In genomic region chr14:100359111-100359510, GRCh38 we compare ENCODE assay signal across 1 cellular context.
TF ChIP-seq lines count a peak whose summit lies in the region.

No MANE protein-coding gene starts in this region.

TF ChIP-seq in SK-N-SH, 30 proteins besides CTCF, POLR2A, EP300 and RAD21 (continued from another document):
- no peak for TF ChIP-seq USF1 (IDR thresholded peaks at IDR 0.05; ENCODE audit: borderline replicate concordance, low read depth)
- no peak for TF ChIP-seq MXI1 (IDR thresholded peaks at IDR 0.05; ENCODE audit: low read depth, low read length)
- TF ChIP-seq EZH2phosphoT487 (IDR thresholded peaks at IDR 0.05; ENCODE audit: borderline replicate concordance, low read depth) = no peak
- TF ChIP-seq NRF1 (IDR thresholded peaks at IDR 0.05; ENCODE audit: low read depth, low read length) = no peak
- no peak for TF ChIP-seq YY1 (IDR thresholded peaks at IDR 0.05; ENCODE audit: low read depth)
- no peak for TF ChIP-seq FOSL2 (IDR thresholded peaks at IDR 0.05; ENCODE audit: borderline replicate concordance, low read depth)
- no peak for TF ChIP-seq SMC3 (IDR thresholded peaks at IDR 0.05; ENCODE audit: low read depth, low read length)
- TF ChIP-seq RFX5 (IDR thresholded peaks at IDR 0.05; ENCODE audit: low read length) = no peak
- no peak for TF ChIP-seq ZBTB33 (IDR thresholded peaks at IDR 0.05; ENCODE audit: borderline replicate concordance, low read depth)
- no peak for TF ChIP-seq TEAD4 (IDR thresholded peaks at IDR 0.05; ENCODE audit: borderline replicate concordance, insufficient read depth)
- no peak for TF ChIP-seq IRF3 (IDR thresholded peaks at IDR 0.05; ENCODE audit: low read depth, low read length)
TF ChIP-seq in SK-N-SH: peak in this region for 0.
